ENCODE assay signal across 7 cellular contexts in genomic region chr2:135741395-135742306, GRCh38. TPM values are rescaled to one million over a fixed set of nuclear protein-coding genes. Genes with fewer than 3 reads are reported as not detected.
DNase-seq lines count a peak whose midpoint lies in the region; ATAC-seq and TF ChIP-seq lines count a peak whose summit lies in the region.

A gene with protein sequence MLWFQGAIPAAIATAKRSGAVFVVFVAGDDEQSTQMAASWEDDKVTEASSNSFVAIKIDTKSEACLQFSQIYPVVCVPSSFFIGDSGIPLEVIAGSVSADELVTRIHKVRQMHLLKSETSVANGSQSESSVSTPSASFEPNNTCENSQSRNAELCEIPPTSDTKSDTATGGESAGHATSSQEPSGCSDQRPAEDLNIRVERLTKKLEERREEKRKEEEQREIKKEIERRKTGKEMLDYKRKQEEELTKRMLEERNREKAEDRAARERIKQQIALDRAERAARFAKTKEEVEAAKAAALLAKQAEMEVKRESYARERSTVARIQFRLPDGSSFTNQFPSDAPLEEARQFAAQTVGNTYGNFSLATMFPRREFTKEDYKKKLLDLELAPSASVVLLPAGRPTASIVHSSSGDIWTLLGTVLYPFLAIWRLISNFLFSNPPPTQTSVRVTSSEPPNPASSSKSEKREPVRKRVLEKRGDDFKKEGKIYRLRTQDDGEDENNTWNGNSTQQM (plus strand): TSS chr2:135741855. CDS start chr2:135741930, 75 bp downstream.

- H3K36me3 ChIP-seq in hepatocyte (replicated peaks; ENCODE audit: insufficient read depth, low read depth): no peaks in the 10 kb centered on the region

- peak; percentile 92 for ATAC-seq in GM18502 (IDR thresholded peaks at IDR 0.05; ENCODE audit: poor library complexity, unreplicated experiment)
- ATAC-seq in HG02973 (IDR thresholded peaks at IDR 0.05; ENCODE audit: unreplicated experiment): peak; percentile 88

- H2AFZ ChIP-seq in hepatocyte: peak within 1 kb of the TSS; percentile 79

- peaks cover 6% of the 10 kb centered on the region for H3K4me1 ChIP-seq in hepatocyte (ENCODE audit: insufficient read depth)

- peak within 1 kb of the TSS; percentile 100 for H3K27ac ChIP-seq in hepatocyte

- no peaks in the 10 kb centered on the region for H3K27me3 ChIP-seq in hepatocyte

- peak; percentile 51 for TF ChIP-seq CTCF in hepatocyte (IDR thresholded peaks at IDR 0.05; ENCODE audit: poor library complexity)

- no peaks in the 10 kb centered on the region for H3K9me2 ChIP-seq in hepatocyte (replicated peaks; ENCODE audit: insufficient read depth)

- no peaks in the 10 kb centered on the region for H3K9me3 ChIP-seq in hepatocyte (ENCODE audit: low read depth)

- H4K20me1 ChIP-seq in hepatocyte (ENCODE audit: insufficient read depth, poor library complexity, severe bottlenecking): peaks cover 34% of the 10 kb centered on the region

- peak; percentile 96 for DNase-seq in NCI-H2029 (lab: John Stamatoyannopoulos, UW)
- peak; percentile 86 for DNase-seq in T-helper 9 cell
- peak; percentile 100 for DNase-seq in astrocyte of the hippocampus (ENCODE audit: low read depth, low spot score)
- DNase-seq in hepatocyte (ENCODE audit: low spot score): peak; percentile 98
- peak; percentile 98 for DNase-seq in retina

- H3K4me3 ChIP-seq in hepatocyte: peak within 1 kb of the TSS; percentile 95

- peak within 1 kb of the TSS; percentile 73 for H3K4me2 ChIP-seq in hepatocyte

- WGBS in hepatocyte (ENCODE audit: low lambda C conversion rate, missing lambda C conversion rate): 1% methylated on average over 77 of the region's 92 CpGs

- H3K79me2 ChIP-seq in hepatocyte: peaks cover 46% of the 10 kb centered on the region

RNA-seq across cellular contexts. Expression of the gene that starts here (rescaled TPM):
- 111 and 121 TPM in 2 replicates for total RNA-seq in hepatocyte
- 244 and 276 TPM in 2 replicates for polyA plus RNA-seq in hepatocyte

Comparison
In these comparisons a context has a peak if more than half of its experiments do, and no peak if none do; other contexts are left out.
1. Peak in every context shown above with its lines: DNase-seq, ATAC-seq, H3K4me3 ChIP-seq and H3K27ac ChIP-seq.